1 cellular context compared by ENCODE assay signal in the genomic region with DNA sequence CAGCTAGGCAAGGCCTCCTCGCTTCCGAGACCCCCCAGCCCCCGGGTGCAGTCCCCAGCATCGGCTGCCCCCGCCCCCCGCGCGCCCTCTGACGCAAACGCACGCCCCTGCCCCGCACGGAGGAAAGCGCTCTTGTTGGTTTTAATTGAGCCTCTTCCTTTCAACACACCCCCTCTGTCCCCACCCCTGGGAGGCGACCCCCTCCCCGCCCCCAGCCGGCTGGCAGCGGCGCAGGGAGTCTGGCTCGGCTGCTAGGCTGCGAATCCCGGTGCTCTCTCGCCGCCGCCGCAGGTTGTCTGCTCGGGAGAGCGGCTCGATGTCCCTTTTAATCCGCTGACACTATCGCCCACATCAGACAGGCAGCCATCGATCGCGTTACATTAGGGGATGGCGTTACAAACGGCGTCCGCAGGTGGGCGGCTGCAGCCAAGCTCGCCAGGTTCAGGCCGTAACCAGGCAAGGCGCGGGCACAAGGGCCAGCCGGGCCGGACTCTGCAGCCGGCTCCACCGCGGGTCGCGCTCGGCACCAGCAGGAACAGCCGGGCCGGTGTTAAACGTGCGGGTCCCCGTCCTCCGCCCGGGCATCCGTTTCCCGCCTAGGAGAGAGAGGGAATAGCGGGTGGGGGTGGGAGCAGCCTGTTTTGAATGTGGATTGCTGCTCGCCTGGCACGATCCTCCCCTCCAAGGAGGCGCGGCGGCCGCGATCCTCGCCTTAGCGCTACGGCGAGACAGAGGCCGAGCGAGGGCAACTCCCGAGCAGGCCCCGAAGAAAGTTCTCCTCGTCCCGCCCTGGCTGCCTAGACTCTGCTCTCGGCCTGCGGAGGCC.
TF ChIP-seq lines count a peak whose summit lies in the region.

No MANE protein-coding gene starts in this region.

TF ChIP-seq in HepG2, 621 proteins besides CTCF, POLR2A, EP300 and RAD21 (continued from another document and continues in another):
- TF ChIP-seq, protein P1, sequence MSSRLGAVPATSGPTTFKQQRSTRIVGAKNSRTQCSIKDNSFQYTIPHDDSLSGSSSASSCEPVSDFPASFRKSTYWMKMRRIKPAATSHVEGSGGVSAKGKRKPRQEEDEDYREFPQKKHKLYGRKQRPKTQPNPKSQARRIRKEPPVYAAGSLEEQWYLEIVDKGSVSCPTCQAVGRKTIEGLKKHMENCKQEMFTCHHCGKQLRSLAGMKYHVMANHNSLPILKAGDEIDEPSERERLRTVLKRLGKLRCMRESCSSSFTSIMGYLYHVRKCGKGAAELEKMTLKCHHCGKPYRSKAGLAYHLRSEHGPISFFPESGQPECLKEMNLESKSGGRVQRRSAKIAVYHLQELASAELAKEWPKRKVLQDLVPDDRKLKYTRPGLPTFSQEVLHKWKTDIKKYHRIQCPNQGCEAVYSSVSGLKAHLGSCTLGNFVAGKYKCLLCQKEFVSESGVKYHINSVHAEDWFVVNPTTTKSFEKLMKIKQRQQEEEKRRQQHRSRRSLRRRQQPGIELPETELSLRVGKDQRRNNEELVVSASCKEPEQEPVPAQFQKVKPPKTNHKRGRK (CRISPR knock-in tag; IDR thresholded peaks at IDR 0.05), result no peak
- TF ChIP-seq ZNF30 (CRISPR knock-in tag; IDR thresholded peaks at IDR 0.05) (no peak), JDP2 (CRISPR knock-in tag; IDR thresholded peaks at IDR 0.05; ENCODE audit: borderline replicate concordance) (no peak; the same call in 1 of the 2 replicates), ZNF780A (CRISPR knock-in tag; IDR thresholded peaks at IDR 0.05) (no peak), ZNF383 (CRISPR knock-in tag; IDR thresholded peaks at IDR 0.05; ENCODE audit: borderline replicate concordance) (no peak), NFRKB (IDR thresholded peaks at IDR 0.05) (no peak), DNMT3B (CRISPR knock-in tag; conservative IDR thresholded peaks at IDR 0.05) (no peak), ARNT2 (CRISPR knock-in tag; IDR thresholded peaks at IDR 0.05; ENCODE audit: low read depth) (peak; percentile 71), SYNCRIP (IDR thresholded peaks at IDR 0.05; ENCODE audit: insufficient read depth, low read depth, low read length) (no peak), CAMTA2 (CRISPR knock-in tag; IDR thresholded peaks at IDR 0.05; ENCODE audit: borderline replicate concordance) (no peak), REL (CRISPR knock-in tag; conservative IDR thresholded peaks at IDR 0.05) (peak; percentile 47; the same call in 1 of the 2 replicates), ARNT (IDR thresholded peaks at IDR 0.05) (no peak), NR2C2 (CRISPR knock-in tag; IDR thresholded peaks at IDR 0.05; ENCODE audit: borderline replicate concordance) (no peak; the same call in 1 of the 2 replicates), ZNF292 (CRISPR knock-in tag; IDR thresholded peaks at IDR 0.05; ENCODE audit: borderline replicate concordance, low read depth) (peak; percentile 56; the same call in 1 of the 2 replicates), GZF1 (CRISPR knock-in tag; IDR thresholded peaks at IDR 0.05) (0 out of 2 replicates have a peak, but pooled peaks have one; percentile 76), ZNF782 (CRISPR knock-in tag; IDR thresholded peaks at IDR 0.05; ENCODE audit: borderline replicate concordance) (0 out of 2 replicates have a peak, but pooled peaks have one; percentile 28), ZFP82 (CRISPR knock-in tag; IDR thresholded peaks at IDR 0.05; ENCODE audit: borderline replicate concordance) (peak; percentile 84; the same call in 1 of the 2 replicates), TEAD2 (CRISPR knock-in tag; IDR thresholded peaks at IDR 0.05) (no peak), ZBTB21 (CRISPR knock-in tag; IDR thresholded peaks at IDR 0.05) (no peak), HNRNPUL1 (IDR thresholded peaks at IDR 0.05; ENCODE audit: low read depth, low read length) (no peak), ZNF558 (CRISPR knock-in tag; IDR thresholded peaks at IDR 0.05; ENCODE audit: borderline replicate concordance) (0 out of 2 replicates have a peak, but pooled peaks have one; percentile 32), STAG1 (CRISPR knock-in tag; IDR thresholded peaks at IDR 0.05) (0 out of 2 replicates have a peak, but pooled peaks have one; percentile 4), THYN1 (CRISPR knock-in tag; IDR thresholded peaks at IDR 0.05; ENCODE audit: borderline replicate concordance, low read depth) (0 out of 2 replicates have a peak, but pooled peaks have one; percentile 66), KDM2A (CRISPR knock-in tag; IDR thresholded peaks at IDR 0.05; ENCODE audit: borderline replicate concordance, low read depth) (peak; percentile 66; the same call in 1 of the 2 replicates), ZNF773 (CRISPR knock-in tag; IDR thresholded peaks at IDR 0.05; ENCODE audit: borderline replicate concordance) (no peak), ZNF546 (CRISPR knock-in tag; conservative IDR thresholded peaks at IDR 0.05) (peak; percentile 67; the same call in 1 of the 2 replicates), CBX2 (IDR thresholded peaks at IDR 0.05; ENCODE audit: low read depth, low read length) (no peak), CBX2 (CRISPR knock-in tag; IDR thresholded peaks at IDR 0.05; ENCODE audit: low read depth) (peak; percentile 97), ZFP37 (CRISPR knock-in tag; IDR thresholded peaks at IDR 0.05; ENCODE audit: borderline replicate concordance) (no peak), SMARCC2 (IDR thresholded peaks at IDR 0.05) (no peak)
- TF ChIP-seq, protein P2, sequence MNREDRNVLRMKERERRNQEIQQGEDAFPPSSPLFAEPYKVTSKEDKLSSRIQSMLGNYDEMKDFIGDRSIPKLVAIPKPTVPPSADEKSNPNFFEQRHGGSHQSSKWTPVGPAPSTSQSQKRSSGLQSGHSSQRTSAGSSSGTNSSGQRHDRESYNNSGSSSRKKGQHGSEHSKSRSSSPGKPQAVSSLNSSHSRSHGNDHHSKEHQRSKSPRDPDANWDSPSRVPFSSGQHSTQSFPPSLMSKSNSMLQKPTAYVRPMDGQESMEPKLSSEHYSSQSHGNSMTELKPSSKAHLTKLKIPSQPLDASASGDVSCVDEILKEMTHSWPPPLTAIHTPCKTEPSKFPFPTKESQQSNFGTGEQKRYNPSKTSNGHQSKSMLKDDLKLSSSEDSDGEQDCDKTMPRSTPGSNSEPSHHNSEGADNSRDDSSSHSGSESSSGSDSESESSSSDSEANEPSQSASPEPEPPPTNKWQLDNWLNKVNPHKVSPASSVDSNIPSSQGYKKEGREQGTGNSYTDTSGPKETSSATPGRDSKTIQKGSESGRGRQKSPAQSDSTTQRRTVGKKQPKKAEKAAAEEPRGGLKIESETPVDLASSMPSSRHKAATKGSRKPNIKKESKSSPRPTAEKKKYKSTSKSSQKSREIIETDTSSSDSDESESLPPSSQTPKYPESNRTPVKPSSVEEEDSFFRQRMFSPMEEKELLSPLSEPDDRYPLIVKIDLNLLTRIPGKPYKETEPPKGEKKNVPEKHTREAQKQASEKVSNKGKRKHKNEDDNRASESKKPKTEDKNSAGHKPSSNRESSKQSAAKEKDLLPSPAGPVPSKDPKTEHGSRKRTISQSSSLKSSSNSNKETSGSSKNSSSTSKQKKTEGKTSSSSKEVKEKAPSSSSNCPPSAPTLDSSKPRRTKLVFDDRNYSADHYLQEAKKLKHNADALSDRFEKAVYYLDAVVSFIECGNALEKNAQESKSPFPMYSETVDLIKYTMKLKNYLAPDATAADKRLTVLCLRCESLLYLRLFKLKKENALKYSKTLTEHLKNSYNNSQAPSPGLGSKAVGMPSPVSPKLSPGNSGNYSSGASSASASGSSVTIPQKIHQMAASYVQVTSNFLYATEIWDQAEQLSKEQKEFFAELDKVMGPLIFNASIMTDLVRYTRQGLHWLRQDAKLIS (CRISPR knock-in tag; IDR thresholded peaks at IDR 0.05), result no peak
- TF ChIP-seq, protein P3, sequence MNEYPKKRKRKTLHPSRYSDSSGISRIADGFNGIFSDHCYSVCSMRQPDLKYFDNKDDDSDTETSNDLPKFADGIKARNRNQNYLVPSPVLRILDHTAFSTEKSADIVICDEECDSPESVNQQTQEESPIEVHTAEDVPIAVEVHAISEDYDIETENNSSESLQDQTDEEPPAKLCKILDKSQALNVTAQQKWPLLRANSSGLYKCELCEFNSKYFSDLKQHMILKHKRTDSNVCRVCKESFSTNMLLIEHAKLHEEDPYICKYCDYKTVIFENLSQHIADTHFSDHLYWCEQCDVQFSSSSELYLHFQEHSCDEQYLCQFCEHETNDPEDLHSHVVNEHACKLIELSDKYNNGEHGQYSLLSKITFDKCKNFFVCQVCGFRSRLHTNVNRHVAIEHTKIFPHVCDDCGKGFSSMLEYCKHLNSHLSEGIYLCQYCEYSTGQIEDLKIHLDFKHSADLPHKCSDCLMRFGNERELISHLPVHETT (CRISPR knock-in tag; conservative IDR thresholded peaks at IDR 0.05), result no peak
- TF ChIP-seq, protein P4, sequence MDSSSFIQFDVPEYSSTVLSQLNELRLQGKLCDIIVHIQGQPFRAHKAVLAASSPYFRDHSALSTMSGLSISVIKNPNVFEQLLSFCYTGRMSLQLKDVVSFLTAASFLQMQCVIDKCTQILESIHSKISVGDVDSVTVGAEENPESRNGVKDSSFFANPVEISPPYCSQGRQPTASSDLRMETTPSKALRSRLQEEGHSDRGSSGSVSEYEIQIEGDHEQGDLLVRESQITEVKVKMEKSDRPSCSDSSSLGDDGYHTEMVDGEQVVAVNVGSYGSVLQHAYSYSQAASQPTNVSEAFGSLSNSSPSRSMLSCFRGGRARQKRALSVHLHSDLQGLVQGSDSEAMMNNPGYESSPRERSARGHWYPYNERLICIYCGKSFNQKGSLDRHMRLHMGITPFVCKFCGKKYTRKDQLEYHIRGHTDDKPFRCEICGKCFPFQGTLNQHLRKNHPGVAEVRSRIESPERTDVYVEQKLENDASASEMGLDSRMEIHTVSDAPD (CRISPR knock-in tag; IDR thresholded peaks at IDR 0.05), result no peak
- TF ChIP-seq, protein P5, sequence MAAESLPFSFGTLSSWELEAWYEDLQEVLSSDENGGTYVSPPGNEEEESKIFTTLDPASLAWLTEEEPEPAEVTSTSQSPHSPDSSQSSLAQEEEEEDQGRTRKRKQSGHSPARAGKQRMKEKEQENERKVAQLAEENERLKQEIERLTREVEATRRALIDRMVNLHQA (CRISPR knock-in tag; IDR thresholded peaks at IDR 0.05), result no peak
- TF ChIP-seq, protein P6, sequence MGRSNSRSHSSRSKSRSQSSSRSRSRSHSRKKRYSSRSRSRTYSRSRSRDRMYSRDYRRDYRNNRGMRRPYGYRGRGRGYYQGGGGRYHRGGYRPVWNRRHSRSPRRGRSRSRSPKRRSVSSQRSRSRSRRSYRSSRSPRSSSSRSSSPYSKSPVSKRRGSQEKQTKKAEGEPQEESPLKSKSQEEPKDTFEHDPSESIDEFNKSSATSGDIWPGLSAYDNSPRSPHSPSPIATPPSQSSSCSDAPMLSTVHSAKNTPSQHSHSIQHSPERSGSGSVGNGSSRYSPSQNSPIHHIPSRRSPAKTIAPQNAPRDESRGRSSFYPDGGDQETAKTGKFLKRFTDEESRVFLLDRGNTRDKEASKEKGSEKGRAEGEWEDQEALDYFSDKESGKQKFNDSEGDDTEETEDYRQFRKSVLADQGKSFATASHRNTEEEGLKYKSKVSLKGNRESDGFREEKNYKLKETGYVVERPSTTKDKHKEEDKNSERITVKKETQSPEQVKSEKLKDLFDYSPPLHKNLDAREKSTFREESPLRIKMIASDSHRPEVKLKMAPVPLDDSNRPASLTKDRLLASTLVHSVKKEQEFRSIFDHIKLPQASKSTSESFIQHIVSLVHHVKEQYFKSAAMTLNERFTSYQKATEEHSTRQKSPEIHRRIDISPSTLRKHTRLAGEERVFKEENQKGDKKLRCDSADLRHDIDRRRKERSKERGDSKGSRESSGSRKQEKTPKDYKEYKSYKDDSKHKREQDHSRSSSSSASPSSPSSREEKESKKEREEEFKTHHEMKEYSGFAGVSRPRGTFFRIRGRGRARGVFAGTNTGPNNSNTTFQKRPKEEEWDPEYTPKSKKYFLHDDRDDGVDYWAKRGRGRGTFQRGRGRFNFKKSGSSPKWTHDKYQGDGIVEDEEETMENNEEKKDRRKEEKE (IDR thresholded peaks at IDR 0.05), result no peak
- TF ChIP-seq, protein P7, sequence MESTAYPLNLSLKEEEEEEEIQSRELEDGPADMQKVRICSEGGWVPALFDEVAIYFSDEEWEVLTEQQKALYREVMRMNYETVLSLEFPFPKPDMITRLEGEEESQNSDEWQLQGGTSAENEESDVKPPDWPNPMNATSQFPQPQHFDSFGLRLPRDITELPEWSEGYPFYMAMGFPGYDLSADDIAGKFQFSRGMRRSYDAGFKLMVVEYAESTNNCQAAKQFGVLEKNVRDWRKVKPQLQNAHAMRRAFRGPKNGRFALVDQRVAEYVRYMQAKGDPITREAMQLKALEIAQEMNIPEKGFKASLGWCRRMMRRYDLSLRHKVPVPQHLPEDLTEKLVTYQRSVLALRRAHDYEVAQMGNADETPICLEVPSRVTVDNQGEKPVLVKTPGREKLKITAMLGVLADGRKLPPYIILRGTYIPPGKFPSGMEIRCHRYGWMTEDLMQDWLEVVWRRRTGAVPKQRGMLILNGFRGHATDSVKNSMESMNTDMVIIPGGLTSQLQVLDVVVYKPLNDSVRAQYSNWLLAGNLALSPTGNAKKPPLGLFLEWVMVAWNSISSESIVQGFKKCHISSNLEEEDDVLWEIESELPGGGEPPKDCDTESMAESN (CRISPR knock-in tag; conservative IDR thresholded peaks at IDR 0.05), result peak; percentile 65; the same call in 1 of the 2 replicates
- TF ChIP-seq, protein P8, sequence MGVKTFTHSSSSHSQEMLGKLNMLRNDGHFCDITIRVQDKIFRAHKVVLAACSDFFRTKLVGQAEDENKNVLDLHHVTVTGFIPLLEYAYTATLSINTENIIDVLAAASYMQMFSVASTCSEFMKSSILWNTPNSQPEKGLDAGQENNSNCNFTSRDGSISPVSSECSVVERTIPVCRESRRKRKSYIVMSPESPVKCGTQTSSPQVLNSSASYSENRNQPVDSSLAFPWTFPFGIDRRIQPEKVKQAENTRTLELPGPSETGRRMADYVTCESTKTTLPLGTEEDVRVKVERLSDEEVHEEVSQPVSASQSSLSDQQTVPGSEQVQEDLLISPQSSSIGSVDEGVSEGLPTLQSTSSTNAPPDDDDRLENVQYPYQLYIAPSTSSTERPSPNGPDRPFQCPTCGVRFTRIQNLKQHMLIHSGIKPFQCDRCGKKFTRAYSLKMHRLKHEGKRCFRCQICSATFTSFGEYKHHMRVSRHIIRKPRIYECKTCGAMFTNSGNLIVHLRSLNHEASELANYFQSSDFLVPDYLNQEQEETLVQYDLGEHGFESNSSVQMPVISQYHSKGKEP (CRISPR knock-in tag; IDR thresholded peaks at IDR 0.05), result no peak
- TF ChIP-seq, protein P9, sequence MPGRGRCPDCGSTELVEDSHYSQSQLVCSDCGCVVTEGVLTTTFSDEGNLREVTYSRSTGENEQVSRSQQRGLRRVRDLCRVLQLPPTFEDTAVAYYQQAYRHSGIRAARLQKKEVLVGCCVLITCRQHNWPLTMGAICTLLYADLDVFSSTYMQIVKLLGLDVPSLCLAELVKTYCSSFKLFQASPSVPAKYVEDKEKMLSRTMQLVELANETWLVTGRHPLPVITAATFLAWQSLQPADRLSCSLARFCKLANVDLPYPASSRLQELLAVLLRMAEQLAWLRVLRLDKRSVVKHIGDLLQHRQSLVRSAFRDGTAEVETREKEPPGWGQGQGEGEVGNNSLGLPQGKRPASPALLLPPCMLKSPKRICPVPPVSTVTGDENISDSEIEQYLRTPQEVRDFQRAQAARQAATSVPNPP (CRISPR knock-in tag; IDR thresholded peaks at IDR 0.05), result 0 out of 2 replicates have a peak, but pooled peaks have one; percentile 78
- TF ChIP-seq, protein P10, sequence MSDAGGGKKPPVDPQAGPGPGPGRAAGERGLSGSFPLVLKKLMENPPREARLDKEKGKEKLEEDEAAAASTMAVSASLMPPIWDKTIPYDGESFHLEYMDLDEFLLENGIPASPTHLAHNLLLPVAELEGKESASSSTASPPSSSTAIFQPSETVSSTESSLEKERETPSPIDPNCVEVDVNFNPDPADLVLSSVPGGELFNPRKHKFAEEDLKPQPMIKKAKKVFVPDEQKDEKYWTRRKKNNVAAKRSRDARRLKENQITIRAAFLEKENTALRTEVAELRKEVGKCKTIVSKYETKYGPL (CRISPR knock-in tag; IDR thresholded peaks at IDR 0.05), result no peak
